ENCODE assay signal across 8 cellular contexts in genomic region chrY:7527556-7527955, GRCh38.
A peak's percentile ranks its signal among the peaks of the same experiment; 100 is the strongest.
DNase-seq lines count a peak whose midpoint lies in the region; FAIRE-seq and TF ChIP-seq lines count a peak whose summit lies in the region.
"Not testable (repeated sequence)": the region's sequence is repeated elsewhere in the genome, so short reads cannot be mapped to it uniquely, and the experiment has no call there.

No MANE protein-coding gene starts in this region.

- peak; percentile 36 for DNase-seq in AG04450 (ENCODE audit: low read depth, low spot score)
- peak; percentile 89 for DNase-seq in EH (ENCODE audit: low read depth)
- peak; percentile 24 for DNase-seq in H4 (ENCODE audit: low spot score)
- peak in 1 of 2 experiments; percentile 59 for DNase-seq in SJSA1 (ENCODE audit: low read depth in 1 of 2, low spot score in 2 of 2)
- DNase-seq in bronchial epithelial cell (ENCODE audit: low read depth): peak; percentile 22
- peak; percentile 28 for DNase-seq in epidermal melanocyte (ENCODE audit: insufficient read length, low spot score)
- peak; percentile 73 to 82 for DNase-seq in foreskin fibroblast
- DNase-seq in stromal cell of bone marrow (ENCODE audit: low read depth): peak; percentile 35

- H3K4me3 ChIP-seq in AG04450 (ENCODE audit: low read depth, low read length); SJSA1; bronchial epithelial cell (ENCODE audit: low read depth, low read length): not testable (repeated sequence)
- peak overlapping the region in 1 of 2 donors; percentile 17 for H3K4me3 ChIP-seq in foreskin fibroblast (ENCODE audit: low read depth in 1 of 2, low read length in 2 of 2)

- H3K27me3 ChIP-seq in AG04450 (ENCODE audit: control insufficient read depth, insufficient read depth, low read length); SJSA1 (replicated peaks); bronchial epithelial cell (ENCODE audit: control insufficient read depth, insufficient read depth, low read length): not testable (repeated sequence)

- POLR2A ChIA-PET in AG04450 (lab: Yijun Ruan, JAX): not testable (repeated sequence)

- not testable (repeated sequence) for H3K27ac ChIP-seq in AG04450 (ENCODE audit: low read depth, low read length)
- peak overlapping the region; percentile 19; the same call in 1 of the 2 replicates for H3K27ac ChIP-seq in SJSA1

- not testable (repeated sequence) for H3K36me3 ChIP-seq in SJSA1; bronchial epithelial cell (ENCODE audit: control insufficient read depth, insufficient read depth, low read length)

- not testable (repeated sequence) for H3K9me3 ChIP-seq in AG04450 (ENCODE audit: control insufficient read depth, insufficient read depth, low read length); SJSA1 (replicated peaks)

- not testable (repeated sequence) for H3K4me1 ChIP-seq in SJSA1 (replicated peaks)

- not testable (repeated sequence) for TF ChIP-seq CTCF in AG04450 (IDR thresholded peaks at IDR 0.05; ENCODE audit: low read depth, low read length); bronchial epithelial cell (IDR thresholded peaks at IDR 0.05; ENCODE audit: insufficient read depth, low read length, severe bottlenecking); foreskin fibroblast (IDR thresholded peaks at IDR 0.05; ENCODE audit: low read depth, low read length)

- not testable (repeated sequence) for FAIRE-seq in bronchial epithelial cell (lab: Jason Lieb, UNC)

- CTCF ChIA-PET in AG04450 (lab: Charles Lee): not testable (repeated sequence)
